In the genomic region with DNA sequence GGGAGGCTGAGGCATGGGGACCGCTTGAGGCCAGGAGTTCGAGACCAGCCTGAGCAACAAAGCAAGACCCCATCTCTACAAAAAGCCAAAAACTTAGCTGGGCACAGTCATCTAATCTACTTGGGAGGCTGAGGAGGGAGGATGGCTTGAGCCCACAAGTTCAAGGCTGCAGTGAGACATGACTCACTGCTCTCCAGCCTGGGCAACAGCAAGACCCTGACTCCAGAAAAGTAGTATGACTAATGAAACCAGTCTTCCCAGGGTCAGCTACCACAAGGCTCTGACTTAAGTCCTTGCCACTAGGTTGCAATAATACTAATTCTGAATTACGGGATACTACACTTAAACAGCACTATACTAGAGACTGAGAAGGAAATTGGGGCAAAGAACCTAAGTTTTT, we compare ENCODE assay signal across 12 cellular contexts. TPM values are rescaled to one million over a fixed set of nuclear protein-coding genes. Genes with fewer than 3 reads are reported as not detected.
DNase-seq lines count a peak whose midpoint lies in the region; ATAC-seq and TF ChIP-seq lines count a peak whose summit lies in the region.
"Had no signal": no experiment of that assay in that cellular context is flagged by ENCODE, and none has a peak within 500 bp of the region (broad histone marks: within the 10 kb centered on the region; RNA-seq: fewer than 3 reads in every experiment).

No MANE protein-coding gene starts in this region.

- H3K4me3 Mint-ChIP-seq in memory B cell, result no peak overlapping the region
- H3K4me3 Mint-ChIP-seq: stimulated activated memory B cell treated with anti-CD40 and anti-IgM and Interleukin-4, amounts not matched to agents 10 μg/mL and 1 μg/mL and 100 μg/mL, for 72 hours had no signal

- WGBS in adrenal gland, 4 donors, result 75 to 84% (median 81%) methylated on average over 3 of the region's 3 CpGs

- peaks cover 30% of the 10 kb centered on the region for H3K4me1 Mint-ChIP-seq in memory B cell

- H3K9me3 ChIP-seq in adrenal gland (replicated peaks in 1 of 3), result no peaks in the 10 kb centered on the region

- H3K36me3 ChIP-seq in adrenal gland (replicated peaks in 1 of 2), result peaks cover 0 to 17% of the 10 kb centered on the region in 2 donors

- no peaks in the 10 kb centered on the region for H3K27me3 Mint-ChIP-seq in memory B cell
- H3K27me3 Mint-ChIP-seq: stimulated activated memory B cell treated with anti-CD40 and anti-IgM and Interleukin-4, amounts not matched to agents 10 μg/mL and 1 μg/mL and 100 μg/mL, for 72 hours had no signal

- no peak for ATAC-seq in memory B cell (ENCODE audit: low read depth)
- no peak for ATAC-seq in GM18870 (IDR thresholded peaks at IDR 0.05; ENCODE audit: unreplicated experiment)
- ATAC-seq: stimulated activated memory B cell treated with anti-CD40 and anti-IgM and Interleukin-4, amounts not matched to agents 10 μg/mL and 1 μg/mL and 100 μg/mL, for 72 hours had no signal

- no peak overlapping the region for H3K4me3 ChIP-seq in adrenal gland

- intact Hi-C loops in adrenal gland (cut with DNase I), result loop anchor here in 1 of 2 donors (10.0 kb wide), 1 partner anchor 147 kb away; a partner anchor contains a TSS

- H3K36me3 Mint-ChIP-seq in memory B cell, result peaks cover 24% of the 10 kb centered on the region

- peak overlapping the region; percentile 53 for H3K27ac Mint-ChIP-seq in memory B cell
- H3K27ac Mint-ChIP-seq: stimulated activated memory B cell treated with anti-CD40 and anti-IgM and Interleukin-4, amounts not matched to agents 10 μg/mL and 1 μg/mL and 100 μg/mL, for 72 hours had no signal

- TF ChIP-seq CTCF in adrenal gland (IDR thresholded peaks at IDR 0.05), result no peak

- H3K9me3 Mint-ChIP-seq in memory B cell, result peaks cover 1% of the 10 kb centered on the region

- H3K4me1 ChIP-seq in adrenal gland (replicated peaks in 1 of 2), result peaks cover 21 to 29% of the 10 kb centered on the region in 2 donors

- peak overlapping the region in 1 of 5 donors; percentile 9 for H3K27ac ChIP-seq in adrenal gland

- H3K27me3 ChIP-seq in adrenal gland, result no peaks in the 10 kb centered on the region

- TF ChIP-seq POLR2A in adrenal gland (IDR thresholded peaks at IDR 0.05), result no peak

- peak; percentile 59 for DNase-seq in activated CD8-positive, alpha-beta memory T cell treated with anti-CD3 and anti-CD28 coated beads for 24 hours
- DNase-seq in activated CD8-positive, alpha-beta memory T cell treated with anti-CD3 and anti-CD28 coated beads, Interleukin-2, amount 50 U/mL, for 48 hours, result no peak
- DNase-seq in Kasumi-1 (lab: John Stamatoyannopoulos, UW), result peak; percentile 89 to 91
- DNase-seq in adrenal gland, result peak in 6 of 7 donors; percentile 31 to 62 (median 45)
- no peak for DNase-seq in memory B cell (ENCODE audit: low spot score in 2 of 2)
- no peak for DNase-seq in NCI-H128 (lab: John Stamatoyannopoulos, UW; ENCODE audit: unreplicated experiment)
- DNase-seq in NAMALWA (ENCODE audit: low spot score), result no peak
- DNase-seq: amniotic stem cell; Calu3; stimulated activated CD4-positive, alpha-beta T cell treated with anti-CD3 and anti-CD28 coated beads, Interleukin-1b, Interleukin-23, amount 100 ng/mL, for 48 hours had no signal

RNA-seq across cellular contexts. Expression of a gene that starts 33.1 kb away (rescaled TPM):
- 1 to 10 TPM in 5 of 8 donors, under 1 TPM in 3; 0.32 to 1.7 (median 1.1) TPM for total RNA-seq in adrenal gland
- 1 to 10 TPM in 1 of 3 donors, under 1 TPM in 2; 0.32 to 2.1 (median 0.44) TPM for polyA plus RNA-seq in adrenal gland

RNA-seq across cellular contexts. Expression of a gene that starts 59.0 kb away (rescaled TPM):
- 10 to 100 TPM; 12.1 to 37.5 (median 21.5) TPM for total RNA-seq in adrenal gland
- polyA plus RNA-seq in adrenal gland, result 10 to 100 TPM in 1 of 3 donors, 1 to 10 TPM in 2; 1.9 to 19.1 (median 3.3) TPM

Comparison
In these comparisons a context has a peak if more than half of its experiments do, and no peak if none do; other contexts are left out.
1. DNase-seq: peak in activated CD8-positive, alpha-beta memory T cell treated with anti-CD3 and anti-CD28 coated beads for 24 hours (single experiment), Kasumi-1 (2 of 2) and adrenal gland (6 of 7); none in activated CD8-positive, alpha-beta memory T cell treated with anti-CD3 and anti-CD28 coated beads, Interleukin-2, amount 50 U/mL, for 48 hours (single experiment), memory B cell (0 of 2), NCI-H128 (single experiment) and NAMALWA (single experiment).